ENCODE assay signal across 1 cellular context in the genomic region with DNA sequence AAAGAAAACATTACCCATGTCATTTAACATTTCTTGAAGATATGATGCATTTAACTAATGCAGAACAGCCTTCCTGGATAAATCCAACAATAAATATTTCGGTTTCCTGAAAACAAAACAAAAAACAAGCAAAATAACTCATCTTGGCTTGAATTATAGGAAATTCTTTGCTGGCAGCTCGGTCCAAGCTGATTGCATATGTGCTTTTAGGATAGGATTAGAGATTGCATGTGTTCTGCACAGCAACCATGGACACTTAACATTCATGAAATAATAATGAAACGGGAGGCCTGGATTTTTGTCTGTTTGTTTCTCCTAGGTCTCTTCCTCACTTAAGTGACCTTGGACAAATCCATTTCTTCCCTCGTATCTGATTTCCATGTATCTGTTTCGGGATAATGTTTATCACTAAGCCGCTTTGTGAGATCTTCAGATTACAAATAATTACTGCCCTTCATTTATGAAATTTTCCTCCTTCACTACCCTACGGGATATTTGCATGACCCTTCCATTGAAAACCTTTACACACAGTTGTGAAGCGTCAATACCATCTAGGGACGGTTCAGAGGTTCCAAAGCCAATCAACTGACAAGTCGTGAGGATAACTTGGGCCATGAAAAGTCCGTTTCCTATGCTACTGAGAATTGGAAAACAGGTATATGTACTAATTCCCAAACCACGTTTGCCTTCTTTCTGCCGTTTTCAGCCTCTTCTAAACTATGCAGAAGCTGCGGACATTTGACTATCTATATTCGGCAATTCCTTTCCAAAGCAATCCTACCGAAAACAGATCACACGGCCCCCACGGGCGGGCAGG.
TF ChIP-seq lines count a peak whose summit lies in the region.

No MANE protein-coding gene starts in this region.

TF ChIP-seq in K562, 482 proteins besides CTCF, POLR2A, EP300 and RAD21 (continued from another document and continues in another):
- TF ChIP-seq, protein P1, sequence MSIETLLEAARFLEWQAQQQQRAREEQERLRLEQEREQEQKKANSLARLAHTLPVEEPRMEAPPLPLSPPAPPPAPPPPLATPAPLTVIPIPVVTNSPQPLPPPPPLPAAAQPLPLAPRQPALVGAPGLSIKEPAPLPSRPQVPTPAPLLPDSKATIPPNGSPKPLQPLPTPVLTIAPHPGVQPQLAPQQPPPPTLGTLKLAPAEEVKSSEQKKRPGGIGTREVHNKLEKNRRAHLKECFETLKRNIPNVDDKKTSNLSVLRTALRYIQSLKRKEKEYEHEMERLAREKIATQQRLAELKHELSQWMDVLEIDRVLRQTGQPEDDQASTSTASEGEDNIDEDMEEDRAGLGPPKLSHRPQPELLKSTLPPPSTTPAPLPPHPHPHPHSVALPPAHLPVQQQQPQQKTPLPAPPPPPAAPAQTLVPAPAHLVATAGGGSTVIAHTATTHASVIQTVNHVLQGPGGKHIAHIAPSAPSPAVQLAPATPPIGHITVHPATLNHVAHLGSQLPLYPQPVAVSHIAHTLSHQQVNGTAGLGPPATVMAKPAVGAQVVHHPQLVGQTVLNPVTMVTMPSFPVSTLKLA (conservative IDR thresholded peaks at IDR 0.05): no peak
- TF ChIP-seq, protein P2, sequence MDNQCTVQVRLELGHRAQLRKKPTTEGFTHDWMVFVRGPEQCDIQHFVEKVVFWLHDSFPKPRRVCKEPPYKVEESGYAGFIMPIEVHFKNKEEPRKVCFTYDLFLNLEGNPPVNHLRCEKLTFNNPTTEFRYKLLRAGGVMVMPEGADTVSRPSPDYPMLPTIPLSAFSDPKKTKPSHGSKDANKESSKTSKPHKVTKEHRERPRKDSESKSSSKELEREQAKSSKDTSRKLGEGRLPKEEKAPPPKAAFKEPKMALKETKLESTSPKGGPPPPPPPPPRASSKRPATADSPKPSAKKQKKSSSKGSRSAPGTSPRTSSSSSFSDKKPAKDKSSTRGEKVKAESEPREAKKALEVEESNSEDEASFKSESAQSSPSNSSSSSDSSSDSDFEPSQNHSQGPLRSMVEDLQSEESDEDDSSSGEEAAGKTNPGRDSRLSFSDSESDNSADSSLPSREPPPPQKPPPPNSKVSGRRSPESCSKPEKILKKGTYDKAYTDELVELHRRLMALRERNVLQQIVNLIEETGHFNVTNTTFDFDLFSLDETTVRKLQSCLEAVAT (IDR thresholded peaks at IDR 0.05): no peak
- TF ChIP-seq HDAC2 (IDR thresholded peaks at IDR 0.05) (peak; percentile 19; the same call in 1 of the 2 replicates), MTA3 (IDR thresholded peaks at IDR 0.05; ENCODE audit: borderline replicate concordance) (no peak), ZNF311 (CRISPR knock-in tag; IDR thresholded peaks at IDR 0.05) (no peak), LCOR (CRISPR knock-in tag; IDR thresholded peaks at IDR 0.05) (0 out of 2 replicates have a peak, but pooled peaks have one; percentile 10), TARDBP (IDR thresholded peaks at IDR 0.05) (no peak), ZNF146 (CRISPR knock-in tag; IDR thresholded peaks at IDR 0.05; ENCODE audit: unreplicated experiment) (no peak), ZNF79 (CRISPR knock-in tag; IDR thresholded peaks at IDR 0.05; ENCODE audit: low read depth) (no peak), YY1 (IDR thresholded peaks at IDR 0.05; ENCODE audit: borderline replicate concordance in 1 of 3, control insufficient read depth in 1 of 3, extremely low read depth in 1 of 3, insufficient read depth in 3 of 3, insufficient read length in 1 of 3, insufficient replicate concordance in 2 of 3, low read depth in 1 of 3, low read length in 2 of 3) (no peak), RCOR1 (IDR thresholded peaks at IDR 0.05; ENCODE audit: borderline replicate concordance in 1 of 2, low read depth in 2 of 2, low read length in 2 of 2) (no peak), HDAC6 (IDR thresholded peaks at IDR 0.05; ENCODE audit: low read depth, low read length) (no peak), STAG1 (CRISPR knock-in tag; IDR thresholded peaks at IDR 0.05; ENCODE audit: borderline replicate concordance) (no peak), FOXK1 (CRISPR knock-in tag; IDR thresholded peaks at IDR 0.05; ENCODE audit: borderline replicate concordance) (no peak), GATAD2A (IDR thresholded peaks at IDR 0.05) (no peak), TCFL5 (CRISPR knock-in tag; conservative IDR thresholded peaks at IDR 0.05) (0 out of 2 replicates have a peak, but pooled peaks have one; percentile 21), FOXP1 (CRISPR knock-in tag; IDR thresholded peaks at IDR 0.05) (no peak), DNMT1 (IDR thresholded peaks at IDR 0.05) (no peak), DDX20 (tag; IDR thresholded peaks at IDR 0.05; ENCODE audit: low read depth) (no peak), CBFA2T3 (IDR thresholded peaks at IDR 0.05) (no peak), HNRNPK (IDR thresholded peaks at IDR 0.05; ENCODE audit: low read depth, low read length, poor library complexity, severe bottlenecking) (no peak), STAT5B (CRISPR knock-in tag; IDR thresholded peaks at IDR 0.05) (no peak), RBM34 (IDR thresholded peaks at IDR 0.05; ENCODE audit: borderline replicate concordance, insufficient read depth, low read length) (no peak), TEAD2 (tag; IDR thresholded peaks at IDR 0.05) (0 out of 2 replicates have a peak, but pooled peaks have one; percentile 32), ZNF263 (CRISPR knock-in tag; IDR thresholded peaks at IDR 0.05; ENCODE audit: borderline replicate concordance) (no peak), FIP1L1 (IDR thresholded peaks at IDR 0.05; ENCODE audit: low read depth, low read length, poor library complexity, severe bottlenecking) (no peak), GABPB1 (CRISPR knock-in tag; IDR thresholded peaks at IDR 0.05) (no peak), LARP7 (IDR thresholded peaks at IDR 0.05) (no peak), ZNF583 (CRISPR knock-in tag; IDR thresholded peaks at IDR 0.05) (0 out of 2 replicates have a peak, but pooled peaks have one; percentile 17), RFX7 (CRISPR knock-in tag; IDR thresholded peaks at IDR 0.05) (0 out of 2 replicates have a peak, but pooled peaks have one; percentile 40), TAL1 (IDR thresholded peaks at IDR 0.05) (no peak), ZNF165 (CRISPR knock-in tag; IDR thresholded peaks at IDR 0.05; ENCODE audit: borderline replicate concordance) (0 out of 2 replicates have a peak, but pooled peaks have one; percentile 34), LEF1 (IDR thresholded peaks at IDR 0.05) (no peak), ILK (tag; IDR thresholded peaks at IDR 0.05; ENCODE audit: borderline replicate concordance, low read depth) (no peak), SNIP1 (IDR thresholded peaks at IDR 0.05; ENCODE audit: low read depth) (no peak), SMAD2 (IDR thresholded peaks at IDR 0.05; ENCODE audit: low read depth, low read length) (no peak), RBM14 (IDR thresholded peaks at IDR 0.05; ENCODE audit: borderline replicate concordance, insufficient read depth, low read depth, low read length) (no peak)
- TF ChIP-seq, protein P3, sequence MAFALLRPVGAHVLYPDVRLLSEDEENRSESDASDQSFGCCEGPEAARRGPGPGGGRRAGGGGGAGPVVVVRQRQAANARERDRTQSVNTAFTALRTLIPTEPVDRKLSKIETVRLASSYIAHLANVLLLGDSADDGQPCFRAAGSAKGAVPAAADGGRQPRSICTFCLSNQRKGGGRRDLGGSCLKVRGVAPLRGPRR (CRISPR knock-in tag; IDR thresholded peaks at IDR 0.05): no peak
- TF ChIP-seq, protein P4, sequence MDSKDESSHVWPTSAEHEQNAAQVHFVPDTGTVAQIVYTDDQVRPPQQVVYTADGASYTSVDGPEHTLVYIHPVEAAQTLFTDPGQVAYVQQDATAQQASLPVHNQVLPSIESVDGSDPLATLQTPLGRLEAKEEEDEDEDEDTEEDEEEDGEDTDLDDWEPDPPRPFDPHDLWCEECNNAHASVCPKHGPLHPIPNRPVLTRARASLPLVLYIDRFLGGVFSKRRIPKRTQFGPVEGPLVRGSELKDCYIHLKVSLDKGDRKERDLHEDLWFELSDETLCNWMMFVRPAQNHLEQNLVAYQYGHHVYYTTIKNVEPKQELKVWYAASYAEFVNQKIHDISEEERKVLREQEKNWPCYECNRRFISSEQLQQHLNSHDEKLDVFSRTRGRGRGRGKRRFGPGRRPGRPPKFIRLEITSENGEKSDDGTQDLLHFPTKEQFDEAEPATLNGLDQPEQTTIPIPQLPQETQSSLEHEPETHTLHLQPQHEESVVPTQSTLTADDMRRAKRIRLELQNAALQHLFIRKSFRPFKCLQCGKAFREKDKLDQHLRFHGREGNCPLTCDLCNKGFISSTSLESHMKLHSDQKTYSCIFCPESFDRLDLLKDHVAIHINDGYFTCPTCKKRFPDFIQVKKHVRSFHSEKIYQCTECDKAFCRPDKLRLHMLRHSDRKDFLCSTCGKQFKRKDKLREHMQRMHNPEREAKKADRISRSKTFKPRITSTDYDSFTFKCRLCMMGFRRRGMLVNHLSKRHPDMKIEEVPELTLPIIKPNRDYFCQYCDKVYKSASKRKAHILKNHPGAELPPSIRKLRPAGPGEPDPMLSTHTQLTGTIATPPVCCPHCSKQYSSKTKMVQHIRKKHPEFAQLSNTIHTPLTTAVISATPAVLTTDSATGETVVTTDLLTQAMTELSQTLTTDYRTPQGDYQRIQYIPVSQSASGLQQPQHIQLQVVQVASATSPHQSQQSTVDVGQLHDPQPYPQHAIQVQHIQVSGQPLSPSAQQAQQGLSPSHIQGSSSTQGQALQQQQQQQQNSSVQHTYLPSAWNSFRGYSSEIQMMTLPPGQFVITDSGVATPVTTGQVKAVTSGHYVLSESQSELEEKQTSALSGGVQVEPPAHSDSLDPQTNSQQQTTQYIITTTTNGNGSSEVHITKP (IDR thresholded peaks at IDR 0.05; ENCODE audit: partially characterized antibody): peak; percentile 36
- TF ChIP-seq, protein P5, sequence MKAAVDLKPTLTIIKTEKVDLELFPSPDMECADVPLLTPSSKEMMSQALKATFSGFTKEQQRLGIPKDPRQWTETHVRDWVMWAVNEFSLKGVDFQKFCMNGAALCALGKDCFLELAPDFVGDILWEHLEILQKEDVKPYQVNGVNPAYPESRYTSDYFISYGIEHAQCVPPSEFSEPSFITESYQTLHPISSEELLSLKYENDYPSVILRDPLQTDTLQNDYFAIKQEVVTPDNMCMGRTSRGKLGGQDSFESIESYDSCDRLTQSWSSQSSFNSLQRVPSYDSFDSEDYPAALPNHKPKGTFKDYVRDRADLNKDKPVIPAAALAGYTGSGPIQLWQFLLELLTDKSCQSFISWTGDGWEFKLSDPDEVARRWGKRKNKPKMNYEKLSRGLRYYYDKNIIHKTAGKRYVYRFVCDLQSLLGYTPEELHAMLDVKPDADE (conservative IDR thresholded peaks at IDR 0.05; ENCODE audit: control insufficient read depth, low read depth, low read length): no peak
- TF ChIP-seq, protein P6, sequence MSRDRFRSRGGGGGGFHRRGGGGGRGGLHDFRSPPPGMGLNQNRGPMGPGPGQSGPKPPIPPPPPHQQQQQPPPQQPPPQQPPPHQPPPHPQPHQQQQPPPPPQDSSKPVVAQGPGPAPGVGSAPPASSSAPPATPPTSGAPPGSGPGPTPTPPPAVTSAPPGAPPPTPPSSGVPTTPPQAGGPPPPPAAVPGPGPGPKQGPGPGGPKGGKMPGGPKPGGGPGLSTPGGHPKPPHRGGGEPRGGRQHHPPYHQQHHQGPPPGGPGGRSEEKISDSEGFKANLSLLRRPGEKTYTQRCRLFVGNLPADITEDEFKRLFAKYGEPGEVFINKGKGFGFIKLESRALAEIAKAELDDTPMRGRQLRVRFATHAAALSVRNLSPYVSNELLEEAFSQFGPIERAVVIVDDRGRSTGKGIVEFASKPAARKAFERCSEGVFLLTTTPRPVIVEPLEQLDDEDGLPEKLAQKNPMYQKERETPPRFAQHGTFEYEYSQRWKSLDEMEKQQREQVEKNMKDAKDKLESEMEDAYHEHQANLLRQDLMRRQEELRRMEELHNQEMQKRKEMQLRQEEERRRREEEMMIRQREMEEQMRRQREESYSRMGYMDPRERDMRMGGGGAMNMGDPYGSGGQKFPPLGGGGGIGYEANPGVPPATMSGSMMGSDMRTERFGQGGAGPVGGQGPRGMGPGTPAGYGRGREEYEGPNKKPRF (IDR thresholded peaks at IDR 0.05; ENCODE audit: low read depth, low read length): no peak
- TF ChIP-seq, protein P7, sequence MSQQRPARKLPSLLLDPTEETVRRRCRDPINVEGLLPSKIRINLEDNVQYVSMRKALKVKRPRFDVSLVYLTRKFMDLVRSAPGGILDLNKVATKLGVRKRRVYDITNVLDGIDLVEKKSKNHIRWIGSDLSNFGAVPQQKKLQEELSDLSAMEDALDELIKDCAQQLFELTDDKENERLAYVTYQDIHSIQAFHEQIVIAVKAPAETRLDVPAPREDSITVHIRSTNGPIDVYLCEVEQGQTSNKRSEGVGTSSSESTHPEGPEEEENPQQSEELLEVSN (IDR thresholded peaks at IDR 0.05; ENCODE audit: borderline replicate concordance in 1 of 2, extremely low read depth in 1 of 2, insufficient read depth in 1 of 2, insufficient read length in 1 of 2, low read depth in 1 of 2, low read length in 1 of 2, poor library complexity in 1 of 2, severe bottlenecking in 1 of 2): no peak
- TF ChIP-seq, protein P8, sequence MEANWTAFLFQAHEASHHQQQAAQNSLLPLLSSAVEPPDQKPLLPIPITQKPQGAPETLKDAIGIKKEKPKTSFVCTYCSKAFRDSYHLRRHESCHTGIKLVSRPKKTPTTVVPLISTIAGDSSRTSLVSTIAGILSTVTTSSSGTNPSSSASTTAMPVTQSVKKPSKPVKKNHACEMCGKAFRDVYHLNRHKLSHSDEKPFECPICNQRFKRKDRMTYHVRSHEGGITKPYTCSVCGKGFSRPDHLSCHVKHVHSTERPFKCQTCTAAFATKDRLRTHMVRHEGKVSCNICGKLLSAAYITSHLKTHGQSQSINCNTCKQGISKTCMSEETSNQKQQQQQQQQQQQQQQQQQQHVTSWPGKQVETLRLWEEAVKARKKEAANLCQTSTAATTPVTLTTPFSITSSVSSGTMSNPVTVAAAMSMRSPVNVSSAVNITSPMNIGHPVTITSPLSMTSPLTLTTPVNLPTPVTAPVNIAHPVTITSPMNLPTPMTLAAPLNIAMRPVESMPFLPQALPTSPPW (CRISPR knock-in tag; IDR thresholded peaks at IDR 0.05): no peak
- TF ChIP-seq, protein P9, sequence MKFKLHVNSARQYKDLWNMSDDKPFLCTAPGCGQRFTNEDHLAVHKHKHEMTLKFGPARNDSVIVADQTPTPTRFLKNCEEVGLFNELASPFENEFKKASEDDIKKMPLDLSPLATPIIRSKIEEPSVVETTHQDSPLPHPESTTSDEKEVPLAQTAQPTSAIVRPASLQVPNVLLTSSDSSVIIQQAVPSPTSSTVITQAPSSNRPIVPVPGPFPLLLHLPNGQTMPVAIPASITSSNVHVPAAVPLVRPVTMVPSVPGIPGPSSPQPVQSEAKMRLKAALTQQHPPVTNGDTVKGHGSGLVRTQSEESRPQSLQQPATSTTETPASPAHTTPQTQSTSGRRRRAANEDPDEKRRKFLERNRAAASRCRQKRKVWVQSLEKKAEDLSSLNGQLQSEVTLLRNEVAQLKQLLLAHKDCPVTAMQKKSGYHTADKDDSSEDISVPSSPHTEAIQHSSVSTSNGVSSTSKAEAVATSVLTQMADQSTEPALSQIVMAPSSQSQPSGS (CRISPR knock-in tag; IDR thresholded peaks at IDR 0.05): no peak
- TF ChIP-seq, protein P10, sequence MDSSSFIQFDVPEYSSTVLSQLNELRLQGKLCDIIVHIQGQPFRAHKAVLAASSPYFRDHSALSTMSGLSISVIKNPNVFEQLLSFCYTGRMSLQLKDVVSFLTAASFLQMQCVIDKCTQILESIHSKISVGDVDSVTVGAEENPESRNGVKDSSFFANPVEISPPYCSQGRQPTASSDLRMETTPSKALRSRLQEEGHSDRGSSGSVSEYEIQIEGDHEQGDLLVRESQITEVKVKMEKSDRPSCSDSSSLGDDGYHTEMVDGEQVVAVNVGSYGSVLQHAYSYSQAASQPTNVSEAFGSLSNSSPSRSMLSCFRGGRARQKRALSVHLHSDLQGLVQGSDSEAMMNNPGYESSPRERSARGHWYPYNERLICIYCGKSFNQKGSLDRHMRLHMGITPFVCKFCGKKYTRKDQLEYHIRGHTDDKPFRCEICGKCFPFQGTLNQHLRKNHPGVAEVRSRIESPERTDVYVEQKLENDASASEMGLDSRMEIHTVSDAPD (CRISPR knock-in tag; IDR thresholded peaks at IDR 0.05): no peak
